In genomic region chr3:134620476-134621115, GRCh38 we compare ENCODE assay signal across 29 cellular contexts. TPM values are rescaled to one million over a fixed set of nuclear protein-coding genes. Genes with fewer than 3 reads are reported as not detected.
"Had no signal": no experiment of that assay in that cellular context is flagged by ENCODE, and none has a peak within 500 bp of the region (broad histone marks: within the 10 kb centered on the region; RNA-seq: fewer than 3 reads in every experiment).

No MANE protein-coding gene starts in this region.

- DNase-seq: activated CD4-positive, alpha-beta memory T cell treated with anti-CD3 and anti-CD28 coated beads for 36 hours; activated CD4-positive, alpha-beta T cell treated with anti-CD3 and anti-CD28 coated beads, Interleukin-2, amount 10 ng/mL, durations not matched to agents 7 days and 5 days; activated CD4-positive, CD25-positive, alpha-beta regulatory T cell; activated naive CD4-positive, alpha-beta T cell treated with anti-CD3 and anti-CD28 coated beads, Interleukin-2, amount 50 U/mL, for 16 hours; activated naive CD8-positive, alpha-beta T cell treated with anti-CD3 and anti-CD28 coated beads, Interleukin-2, amount 10 ng/mL, durations not matched to agents 7 days and 5 days; activated T-cell treated with anti-CD3 and anti-CD28 coated beads for 4 hours; activated T-cell treated with anti-CD3 and anti-CD28 coated beads, Interleukin-2, amount 50 U/mL, for 48 hours; anterior cingulate cortex; caudate nucleus; MG63; NCI-H1105; NCI-H1436 treated with DMSO at 0.1 percent for 48 hours; NCI-H187; NCI-H2081; NCI-H510A treated with DMSO at 0.1 percent for 48 hours; NCI-H69; NK-92 treated with Interleukin-12 subunit alpha and Interleukin-12 subunit beta, amount 100 ng/mL, for 24 hours; OCI-M1; RPMI8226; T-cell; T-helper 2 cell; T1000 had no signal

- FAIRE-seq: TTC549 had no signal

- H3K27ac ChIP-seq: adrenal gland, SK-N-MC had no signal

- ATAC-seq: activated T-helper 17 cell treated with anti-CD3 and anti-CD28 coated beads, Interleukin-2, amount 50 U/mL, for 72 hours; Panc1; Right ventricle myocardium inferior; T-cell had no signal

- H3K9me3 ChIP-seq: adrenal gland, MG63 had no signal

- H3K36me3 ChIP-seq: MG63 had no signal

- H3K4me3 ChIP-seq: adrenal gland, MG63, SK-N-MC had no signal

- H3K27me3 ChIP-seq: adrenal gland, MG63 had no signal

RNA-seq across cellular contexts. Expression of gene KY, which starts 30.2 kb away (rescaled TPM):
- total RNA-seq: activated CD4-positive, alpha-beta memory T cell treated with anti-CD3 and anti-CD28 coated beads for 36 hours; activated CD4-positive, alpha-beta T cell treated with anti-CD3 and anti-CD28 coated beads, Interleukin-2, amount 10 ng/mL, durations not matched to agents 7 days and 5 days; activated CD8-positive, alpha-beta memory T cell treated with anti-CD3 and anti-CD28 coated beads for 36 hours; activated naive CD8-positive, alpha-beta T cell treated with anti-CD3 and anti-CD28 coated beads, Interleukin-2, amount 10 ng/mL, durations not matched to agents 7 days and 5 days; activated T-helper 17 cell treated with anti-CD3 and anti-CD28 coated beads, Interleukin-2, amount 50 U/mL, for 72 hours; T-cell had no signal
